In genomic region chr11:18672209-18672608, GRCh38 we compare ENCODE assay signal across 9 cellular contexts. TPM values are rescaled to one million over a fixed set of nuclear protein-coding genes. Genes with fewer than 3 reads are reported as not detected.
A peak's percentile ranks its signal among the peaks of the same experiment; 100 is the strongest.
DNase-seq lines count a peak whose midpoint lies in the region; TF ChIP-seq lines count a peak whose summit lies in the region.
"Not testable (repeated sequence)": the region's sequence is repeated elsewhere in the genome, so short reads cannot be mapped to it uniquely, and the experiment has no call there.
"Had no signal": no experiment of that assay in that cellular context is flagged by ENCODE, and none has a peak within 500 bp of the region (broad histone marks: within the 10 kb centered on the region; RNA-seq: fewer than 3 reads in every experiment).

No MANE protein-coding gene starts in this region.

- not testable (repeated sequence) for H3K27me3 Mint-ChIP-seq in activated naive CD4-positive, alpha-beta T cell treated with anti-CD3 and anti-CD28 coated beads, Interleukin-2, amount 10 ng/mL, durations not matched to agents 7 days and 5 days

- peak overlapping the region; percentile 47 for H3K4me3 Mint-ChIP-seq in activated naive CD4-positive, alpha-beta T cell treated with anti-CD3 and anti-CD28 coated beads, Interleukin-2, amount 10 ng/mL, durations not matched to agents 7 days and 5 days

- DNase-seq in DMS79 (lab: John Stamatoyannopoulos, UW): peak; percentile 19
- peak; percentile 77 for DNase-seq in NCI-H2029 (lab: John Stamatoyannopoulos, UW)
- DNase-seq in T-helper 22 cell (ENCODE audit: low read depth): peak; percentile 47
- peak; percentile 37 for DNase-seq in activated CD8-positive, alpha-beta memory T cell treated with anti-CD3 and anti-CD28 coated beads, Interleukin-2, amount 50 U/mL, for 1 hour (ENCODE audit: extremely low read depth)
- DNase-seq in activated naive CD4-positive, alpha-beta T cell treated with anti-CD3 and anti-CD28 coated beads, Interleukin-2, amount 10 ng/mL, durations not matched to agents 7 days and 5 days: peak; percentile 69
- peak; percentile 6 for DNase-seq in fibroblast of villous mesenchyme (ENCODE audit: low read depth)
- DNase-seq in stimulated activated CD4-positive, alpha-beta T cell treated with anti-CD3 and anti-CD28 coated beads, Interleukin-2, amount 100 ng/mL, for 4 hours (ENCODE audit: low read depth): peak; percentile 42

- H3K27ac Mint-ChIP-seq in activated naive CD4-positive, alpha-beta T cell treated with anti-CD3 and anti-CD28 coated beads, Interleukin-2, amount 10 ng/mL, durations not matched to agents 7 days and 5 days: peak overlapping the region; percentile 97

- not testable (repeated sequence) for H3K36me3 Mint-ChIP-seq in activated naive CD4-positive, alpha-beta T cell treated with anti-CD3 and anti-CD28 coated beads, Interleukin-2, amount 10 ng/mL, durations not matched to agents 7 days and 5 days

- not testable (repeated sequence) for H3K4me3 ChIP-seq in fibroblast of villous mesenchyme (ENCODE audit: low read depth, low read length)

- not testable (repeated sequence) for H3K9me3 Mint-ChIP-seq in activated naive CD4-positive, alpha-beta T cell treated with anti-CD3 and anti-CD28 coated beads, Interleukin-2, amount 10 ng/mL, durations not matched to agents 7 days and 5 days

- not testable (repeated sequence) for TF ChIP-seq CTCF in fibroblast of villous mesenchyme (IDR thresholded peaks at IDR 0.05; ENCODE audit: insufficient read depth, low read depth, low read length)

- CTCF ChIA-PET in activated naive CD4-positive, alpha-beta T cell treated with anti-CD3 and anti-CD28 coated beads, Interleukin-2, amount 10 ng/mL, durations not matched to agents 7 days and 5 days (lab: Charles Lee): interaction anchor here (1.0 to 1.5 kb wide), 5 partner anchors 26 to 132 kb away, joined by 3 to 4 read pairs (median 3); partner anchors contain the start of gene TMEM86A

- H3K4me1 Mint-ChIP-seq in activated naive CD4-positive, alpha-beta T cell treated with anti-CD3 and anti-CD28 coated beads, Interleukin-2, amount 10 ng/mL, durations not matched to agents 7 days and 5 days: peaks cover 51% of the 10 kb centered on the region

RNA-seq across cellular contexts. Expression of gene TMEM86A, which starts 26.4 kb away (rescaled TPM):
- 0.32 and 0.43 TPM in 2 replicates for total RNA-seq in fibroblast of villous mesenchyme

RNA-seq across cellular contexts. Expression of gene SPTY2D1, which starts 38.1 kb away (rescaled TPM):
- total RNA-seq in fibroblast of villous mesenchyme: 17.7 and 20.7 TPM in 2 replicates

RNA-seq across cellular contexts. Expression of gene IGSF22, which starts 53.8 kb away (rescaled TPM):
- total RNA-seq in fibroblast of villous mesenchyme: under 0.01 and 1.3 TPM in 2 replicates
- total RNA-seq: HFFc6, SJSA1 had no signal

Comparison
In these comparisons a context has a peak if more than half of its experiments do, and no peak if none do; other contexts are left out.
1. DNase-seq: peak in every context shown above with its lines; median percentile 77 in NCI-H2029; 69 in activated naive CD4-positive, alpha-beta T cell treated with anti-CD3 and anti-CD28 coated beads, Interleukin-2, amount 10 ng/mL, durations not matched to agents 7 days and 5 days; 47 in T-helper 22 cell; 42 in stimulated activated CD4-positive, alpha-beta T cell treated with anti-CD3 and anti-CD28 coated beads, Interleukin-2, amount 100 ng/mL, for 4 hours; 37 in activated CD8-positive, alpha-beta memory T cell treated with anti-CD3 and anti-CD28 coated beads, Interleukin-2, amount 50 U/mL, for 1 hour; 19 in DMS79; 6 in fibroblast of villous mesenchyme.